In the genomic region with DNA sequence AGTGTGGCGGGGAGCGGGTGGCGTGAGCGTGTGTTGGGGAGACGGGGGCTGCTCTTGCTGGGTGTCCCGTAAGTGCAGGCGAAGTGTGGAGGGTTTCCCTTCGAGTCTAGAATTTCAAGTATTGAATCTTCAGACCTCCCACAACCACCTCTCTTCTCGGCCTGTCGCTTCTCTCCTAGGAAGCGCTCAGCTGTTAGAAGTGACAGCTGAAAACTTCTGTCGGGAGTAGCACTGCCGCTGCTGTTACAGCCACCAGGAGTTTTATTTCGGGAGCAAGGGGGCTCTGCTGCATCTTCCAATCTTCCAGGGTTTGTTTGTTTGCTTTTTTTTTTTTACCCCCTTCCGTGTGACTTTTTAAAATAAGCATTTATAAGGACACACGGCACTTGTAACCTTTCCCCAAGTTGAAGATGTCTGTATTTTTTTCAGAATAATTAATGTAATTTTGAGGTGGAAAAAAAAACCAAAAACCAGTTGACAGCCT, we compare ENCODE assay signal across 1 cellular context.
TF ChIP-seq lines count a peak whose summit lies in the region.

No MANE protein-coding gene starts in this region.

TF ChIP-seq in SK-N-SH treated with all-trans-retinoic acid at 6 μM for 48 hours, 23 proteins besides CTCF, POLR2A, EP300 and RAD21 (continued from another document):
- TF ChIP-seq, protein P1, sequence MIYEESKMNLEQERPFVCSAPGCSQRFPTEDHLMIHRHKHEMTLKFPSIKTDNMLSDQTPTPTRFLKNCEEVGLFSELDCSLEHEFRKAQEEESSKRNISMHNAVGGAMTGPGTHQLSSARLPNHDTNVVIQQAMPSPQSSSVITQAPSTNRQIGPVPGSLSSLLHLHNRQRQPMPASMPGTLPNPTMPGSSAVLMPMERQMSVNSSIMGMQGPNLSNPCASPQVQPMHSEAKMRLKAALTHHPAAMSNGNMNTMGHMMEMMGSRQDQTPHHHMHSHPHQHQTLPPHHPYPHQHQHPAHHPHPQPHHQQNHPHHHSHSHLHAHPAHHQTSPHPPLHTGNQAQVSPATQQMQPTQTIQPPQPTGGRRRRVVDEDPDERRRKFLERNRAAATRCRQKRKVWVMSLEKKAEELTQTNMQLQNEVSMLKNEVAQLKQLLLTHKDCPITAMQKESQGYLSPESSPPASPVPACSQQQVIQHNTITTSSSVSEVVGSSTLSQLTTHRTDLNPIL (CRISPR knock-in tag; IDR thresholded peaks at IDR 0.05; ENCODE audit: low read depth), result no peak
- TF ChIP-seq TOX (CRISPR knock-in tag; IDR thresholded peaks at IDR 0.05; ENCODE audit: borderline replicate concordance), result no peak
- no peak for TF ChIP-seq ZNF565 (CRISPR knock-in tag; conservative IDR thresholded peaks at IDR 0.05; ENCODE audit: low read depth)
- no peak for TF ChIP-seq GLIS3 (CRISPR knock-in tag; IDR thresholded peaks at IDR 0.05)
- TF ChIP-seq PPARA (CRISPR knock-in tag; IDR thresholded peaks at IDR 0.05; ENCODE audit: borderline replicate concordance), result no peak
